In the genomic region with DNA sequence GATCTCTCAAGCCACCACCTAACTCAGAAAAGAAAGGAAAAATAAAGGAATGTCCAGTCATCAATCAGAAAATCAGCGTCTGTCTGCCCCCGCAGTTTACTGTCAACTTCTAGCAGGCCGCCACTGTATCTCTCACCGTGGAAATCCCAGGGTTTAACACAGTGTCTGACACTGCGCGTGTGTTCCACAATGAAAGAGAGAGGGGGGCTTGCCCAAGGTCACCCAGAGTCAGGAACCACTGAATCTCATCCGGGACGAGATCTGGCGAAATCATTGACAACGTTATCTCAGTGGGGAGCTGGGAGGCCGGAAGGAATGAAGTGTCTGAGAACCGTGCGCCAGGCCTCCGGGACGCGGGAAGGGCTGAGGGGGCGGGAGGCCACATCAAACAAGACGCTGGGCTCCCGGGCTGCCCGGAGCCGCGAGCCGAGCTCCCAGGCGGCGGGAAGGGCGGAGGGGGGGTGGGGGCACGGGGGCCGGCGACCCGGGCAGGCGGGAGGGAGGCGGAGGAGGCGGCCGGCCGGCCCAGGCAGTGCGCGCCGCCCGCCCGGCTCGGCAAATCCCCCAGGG, we compare ENCODE assay signal across 8 cellular contexts.
DNase-seq lines count a peak whose midpoint lies in the region; TF ChIP-seq lines count a peak whose summit lies in the region.

No MANE protein-coding gene starts in this region.

- H3K27ac ChIP-seq in brain microvascular endothelial cell: peak overlapping the region; percentile 79

- peak overlapping the region; percentile 37 for H3K4me3 ChIP-seq in brain microvascular endothelial cell (ENCODE audit: low read depth, low read length)

- TF ChIP-seq CTCF in brain microvascular endothelial cell (IDR thresholded peaks at IDR 0.05; ENCODE audit: low read depth, low read length, missing control alignments): no peak

- H3K36me3 ChIP-seq in brain microvascular endothelial cell (replicated peaks): peaks cover 2% of the 10 kb centered on the region

- DNase-seq in activated gamma-delta T cell treated with anti-CD3 and anti-CD28 coated beads, Interleukin-2, amount 50 U/mL, for 16 hours (ENCODE audit: low read depth): peak; percentile 1
- DNase-seq in activated gamma-delta T cell (lab: John Stamatoyannopoulos, UW): no peak
- DNase-seq in OCI-M1 (lab: John Stamatoyannopoulos, UW): peak; percentile 49
- peak; percentile 71 for DNase-seq in brain microvascular endothelial cell
- DNase-seq in kidney tubule cell (ENCODE audit: low spot score): peak; percentile 55
- DNase-seq in stimulated activated CD4-positive, alpha-beta T cell treated with anti-CD3 and anti-CD28 coated beads, Interleukin-4, amount 100 ng/mL, for 1 hour: peak; percentile 33
- no peak for DNase-seq in NCI-H1694 treated with DMSO at 0.1 percent for 48 hours (lab: John Stamatoyannopoulos, UW)
- DNase-seq in central memory CD4-positive, alpha-beta T cell: no peak

- peaks cover 29% of the 10 kb centered on the region for H3K27me3 ChIP-seq in brain microvascular endothelial cell (replicated peaks)

- in situ Hi-C loops in brain microvascular endothelial cell (cut with HindIII; ENCODE audit: low pct_ligation_motif_present, low sequenced_read_pairs): no loop called here

Comparison
In these comparisons a context has a peak if more than half of its experiments do, and no peak if none do; other contexts are left out.
1. DNase-seq: peak in activated gamma-delta T cell treated with anti-CD3 and anti-CD28 coated beads, Interleukin-2, amount 50 U/mL, for 16 hours (single experiment), OCI-M1 (single experiment), brain microvascular endothelial cell (single experiment), kidney tubule cell (single experiment) and stimulated activated CD4-positive, alpha-beta T cell treated with anti-CD3 and anti-CD28 coated beads, Interleukin-4, amount 100 ng/mL, for 1 hour (single experiment); none in activated gamma-delta T cell (single experiment), NCI-H1694 treated with DMSO at 0.1 percent for 48 hours (single experiment) and central memory CD4-positive, alpha-beta T cell (single experiment).